ENCODE assay signal across 10 cellular contexts in genomic region chr7:44768663-44769361, GRCh38. TPM values are rescaled to one million over a fixed set of nuclear protein-coding genes. Genes with fewer than 3 reads are reported as not detected.
DNase-seq lines count a peak whose midpoint lies in the region; ATAC-seq and TF ChIP-seq lines count a peak whose summit lies in the region.
"Had no signal": no experiment of that assay in that cellular context is flagged by ENCODE, and none has a peak within 500 bp of the region (broad histone marks: within the 10 kb centered on the region; RNA-seq: fewer than 3 reads in every experiment).

No MANE protein-coding gene starts in this region.

- H3K27me3 Mint-ChIP-seq in IgD-negative memory B cell (no peaks in the 10 kb centered on the region), neural crest cell (ENCODE audit: low read depth) (no peaks in the 10 kb centered on the region)

- no peak for TF ChIP-seq CTCF in neural crest cell (conservative IDR thresholded peaks at IDR 0.05)

- H3K4me1 Mint-ChIP-seq in IgD-negative memory B cell: peaks cover 26 to 40% (median 39%) of the 10 kb centered on the region in 3 donors
- peaks cover 9% of the 10 kb centered on the region for H3K4me1 Mint-ChIP-seq in neural crest cell

- H3K27me3 ChIP-seq in effector memory CD4-positive, alpha-beta T cell (replicated peaks; ENCODE audit: control insufficient read depth, insufficient read depth, low read length, poor library complexity, severe bottlenecking): no peaks in the 10 kb centered on the region

- peak overlapping the region; percentile 51 for H3K27ac ChIP-seq in effector memory CD4-positive, alpha-beta T cell (ENCODE audit: insufficient read depth, low read length, poor library complexity, severe bottlenecking)

- H3K9me3 ChIP-seq in effector memory CD4-positive, alpha-beta T cell (ENCODE audit: control insufficient read depth, low read length): no peaks in the 10 kb centered on the region

- no peak for ATAC-seq in HG02571 (IDR thresholded peaks at IDR 0.05; ENCODE audit: unreplicated experiment)

- DNase-seq in AG20443 (ENCODE audit: low spot score): peak; percentile 9
- DNase-seq in effector memory CD4-positive, alpha-beta T cell: no peak
- DNase-seq in neural crest cell (ENCODE audit: low read depth, low spot score): no peak
- no peak for DNase-seq in NCI-H1436 (lab: John Stamatoyannopoulos, UW)
- DNase-seq in HCEC 1CT: no peak
- DNase-seq in NOMO-1 (lab: John Stamatoyannopoulos, UW; ENCODE audit: unreplicated experiment in 2 of 2): no peak
- DNase-seq: DMS79 treated with DMSO at 0.1 percent for 48 hours, T1000 had no signal

- peak overlapping the region; percentile 85 to 94 (median 88) for H3K27ac Mint-ChIP-seq in IgD-negative memory B cell
- peak overlapping the region; percentile 43 for H3K27ac Mint-ChIP-seq in neural crest cell (ENCODE audit: unreplicated experiment)

- H3K4me1 ChIP-seq in effector memory CD4-positive, alpha-beta T cell (ENCODE audit: control insufficient read depth, insufficient read depth, low read length, poor library complexity, severe bottlenecking): peaks cover 11% of the 10 kb centered on the region

- H3K4me3 ChIP-seq in effector memory CD4-positive, alpha-beta T cell (ENCODE audit: insufficient read depth, low read depth, low read length, poor library complexity, severe bottlenecking): no peak overlapping the region

- H3K36me3 Mint-ChIP-seq in IgD-negative memory B cell: peaks cover 4% of the 10 kb centered on the region
- H3K36me3 Mint-ChIP-seq in neural crest cell (ENCODE audit: low read depth): peaks cover 3% of the 10 kb centered on the region

- H3K4me3 Mint-ChIP-seq in IgD-negative memory B cell (peak overlapping the region in 3 of 4 donors; percentile 20 to 89 (median 88)), neural crest cell (no peak overlapping the region)

- peaks cover 27% of the 10 kb centered on the region for H3K36me3 ChIP-seq in effector memory CD4-positive, alpha-beta T cell (ENCODE audit: control insufficient read depth, insufficient read depth, low read length)

- no peaks in the 10 kb centered on the region for H3K9me3 Mint-ChIP-seq in IgD-negative memory B cell
- H3K9me3 Mint-ChIP-seq in neural crest cell: no peaks in the 10 kb centered on the region

RNA-seq across cellular contexts. Expression of gene ZMIZ2, which starts 20.2 kb away (rescaled TPM):
- polyA plus RNA-seq in IgD-negative memory B cell: 15.5 TPM
- total RNA-seq in neural crest cell: 93.9 and 99.5 TPM in 2 replicates

RNA-seq across cellular contexts. Expression of gene PPIA, which starts 27.7 kb away (rescaled TPM):
- polyA plus RNA-seq in IgD-negative memory B cell: 4,265 TPM
- 2,244 and 2,316 TPM in 2 replicates for total RNA-seq in neural crest cell
